12 cellular contexts compared by ENCODE assay signal in genomic region chr12:91327136-91327535, GRCh38.
DNase-seq lines count a peak whose midpoint lies in the region; ATAC-seq and TF ChIP-seq lines count a peak whose summit lies in the region.
"Had no signal": no experiment of that assay in that cellular context is flagged by ENCODE, and none has a peak within 500 bp of the region (broad histone marks: within the 10 kb centered on the region; RNA-seq: fewer than 3 reads in every experiment).

No MANE protein-coding gene starts in this region.

- TF ChIP-seq CTCF in heart right ventricle (IDR thresholded peaks at IDR 0.05) (no peak), gastroesophageal sphincter (IDR thresholded peaks at IDR 0.05) (no peak), left lung (IDR thresholded peaks at IDR 0.05) (no peak)

- no peak overlapping the region for H3K9ac ChIP-seq in rectal smooth muscle tissue (ENCODE audit: low read length)
- H3K9ac ChIP-seq: KMS-11 had no signal

- H3K9me3 ChIP-seq in heart right ventricle (no peaks in the 10 kb centered on the region), gastroesophageal sphincter (no peaks in the 10 kb centered on the region), left lung (no peaks in the 10 kb centered on the region)
- H3K9me3 ChIP-seq: A549, mucosa of descending colon had no signal

- DNase-seq in heart right ventricle (no peak), left cardiac atrium (no peak), NCI-H2227 treated with DMSO at 0.1 percent for 48 hours (lab: John Stamatoyannopoulos, UW) (no peak), left lung (no peak)

- no peaks in the 10 kb centered on the region for H3K27me3 ChIP-seq in heart right ventricle
- H3K27me3 ChIP-seq in gastroesophageal sphincter = no peaks in the 10 kb centered on the region
- H3K27me3 ChIP-seq in rectal smooth muscle tissue (ENCODE audit: control insufficient read depth, insufficient read depth, low read length) = no peaks in the 10 kb centered on the region
- H3K27me3 ChIP-seq in left lung = no peaks in the 10 kb centered on the region

- H3K4me1 ChIP-seq in heart right ventricle (peaks cover 0 to 6% (median 0%) of the 10 kb centered on the region in 9 donors), gastroesophageal sphincter (peaks cover 0 to 19% (median 5%) of the 10 kb centered on the region in 3 donors), rectal smooth muscle tissue (ENCODE audit: control insufficient read depth, insufficient read depth, low read length) (peaks cover 7% of the 10 kb centered on the region), left lung (no peaks in the 10 kb centered on the region)
- H3K4me1 ChIP-seq: A549 had no signal

- intact Hi-C loops in heart right ventricle (cut with DNase I) (loop anchor here in 8 of 10 donors (2.0 to 10.0 kb wide), 7 partner anchors 50 to 352 kb away; partner anchors contain the start of gene DCN (in 2 of the 8)), left cardiac atrium (cut with DNase I) (loop anchor here in 1 of 2 donors (10.0 kb wide), 1 partner anchor 152 kb away; no protein-coding TSS in a partner anchor), left lung (cut with DNase I) (no loop called here)

- no peak for TF ChIP-seq EP300 in gastroesophageal sphincter (IDR thresholded peaks at IDR 0.05)

- no peaks in the 10 kb centered on the region for H3K36me3 ChIP-seq in heart right ventricle
- H3K36me3 ChIP-seq in gastroesophageal sphincter = no peaks in the 10 kb centered on the region
- no peaks in the 10 kb centered on the region for H3K36me3 ChIP-seq in rectal smooth muscle tissue (ENCODE audit: control insufficient read depth, insufficient read depth, low read length)
- H3K36me3 ChIP-seq in left lung = no peaks in the 10 kb centered on the region

- ATAC-seq in heart right ventricle = peak in 1 of 8 donors; percentile 39
- ATAC-seq in left cardiac atrium = no peak
- ATAC-seq in gastroesophageal sphincter = no peak
- no peak for ATAC-seq in GM18498 (IDR thresholded peaks at IDR 0.05; ENCODE audit: unreplicated experiment)
- ATAC-seq in GM21381 (IDR thresholded peaks at IDR 0.05; ENCODE audit: unreplicated experiment) = no peak
- ATAC-seq in left lung = no peak
- ATAC-seq: activated naive CD4-positive, alpha-beta T cell treated with anti-CD3 and anti-CD28 coated beads, Interleukin-2, amount 50 U/mL, for 72 hours; mucosa of descending colon had no signal

- H3K4me3 ChIP-seq in heart right ventricle (peak overlapping the region in 2 of 10 donors; percentile 14 to 18), gastroesophageal sphincter (no peak overlapping the region), rectal smooth muscle tissue (ENCODE audit: low read length) (no peak overlapping the region), left lung (no peak overlapping the region)
- H3K4me3 ChIP-seq: A549, mucosa of descending colon had no signal

- WGBS in heart right ventricle, 2 donors = 66 to 84% methylated on average over 4 of the region's 4 CpGs
- WGBS in gastroesophageal sphincter (ENCODE audit: low coverage in 1 of 2), 2 donors = 33 to 70% methylated on average over 4 of the region's 4 CpGs

- TF ChIP-seq POLR2A in gastroesophageal sphincter (IDR thresholded peaks at IDR 0.05) = no peak

- H3K27ac ChIP-seq in heart right ventricle (peak overlapping the region in 8 of 10 donors; percentile 19 to 73 (median 63)), gastroesophageal sphincter (peak overlapping the region; percentile 11 to 55 (median 25)), rectal smooth muscle tissue (ENCODE audit: low read depth, low read length) (peak overlapping the region; percentile 45), left lung (peak overlapping the region in 1 of 2 donors; percentile 67)
- H3K27ac ChIP-seq: A549, KMS-11 had no signal

Comparison
In these comparisons a context has a peak if more than half of its experiments do, and no peak if none do; other contexts are left out.
1. intact Hi-C loops: an anchor here in heart right ventricle (2.0 to 10.0 kb wide); none called in left lung.